9 cellular contexts compared by ENCODE assay signal in genomic region chr4:158208931-158209640, GRCh38. TPM values are rescaled to one million over a fixed set of nuclear protein-coding genes. Genes with fewer than 3 reads are reported as not detected.
A peak's percentile ranks its signal among the peaks of the same experiment; 100 is the strongest.
DNase-seq lines count a peak whose midpoint lies in the region; ATAC-seq and TF ChIP-seq lines count a peak whose summit lies in the region.
"Had no signal": no experiment of that assay in that cellular context is flagged by ENCODE, and none has a peak within 500 bp of the region (broad histone marks: within the 10 kb centered on the region; RNA-seq: fewer than 3 reads in every experiment).

No MANE protein-coding gene starts in this region.

- H3K36me3 Mint-ChIP-seq in stimulated activated memory B cell treated with anti-CD40 and anti-IgM and Interleukin-4, amounts not matched to agents 10 μg/mL and 1 μg/mL and 100 μg/mL, for 72 hours = no peaks in the 10 kb centered on the region

- no peaks in the 10 kb centered on the region for H3K9me3 ChIP-seq in colonic mucosa

- H3K9ac ChIP-seq in colonic mucosa (ENCODE audit: low read depth in 2 of 2, low read length in 2 of 2) = no peak overlapping the region

- TF ChIP-seq CTCF in colonic mucosa (IDR thresholded peaks at IDR 0.05) = no peak

- intact Hi-C loops in colonic mucosa (cut with DNase I) = no loop called here
- intact Hi-C loops in posterior cingulate gyrus (cut with DNase I) = no loop called here

- DNase-seq in colonic mucosa (no peak), germinal center (ENCODE audit: low spot score) (no peak), NCI-H1417 (lab: John Stamatoyannopoulos, UW) (no peak), posterior cingulate gyrus (no peak)
- no peak for DNase-seq in activated T-cell treated with anti-CD3 and anti-CD28 coated beads, Interleukin-2, amount 50 U/mL, for 48 hours
- DNase-seq: H9 had no signal

- no peaks in the 10 kb centered on the region for H3K4me1 Mint-ChIP-seq in stimulated activated memory B cell treated with anti-CD40 and anti-IgM and Interleukin-4, amounts not matched to agents 10 μg/mL and 1 μg/mL and 100 μg/mL, for 72 hours

- H3K27ac ChIP-seq in colonic mucosa = peak overlapping the region; percentile 70

- H3K4me3 ChIP-seq in colonic mucosa = no peak overlapping the region

- peaks cover 5% of the 10 kb centered on the region for H3K27me3 Mint-ChIP-seq in stimulated activated memory B cell treated with anti-CD40 and anti-IgM and Interleukin-4, amounts not matched to agents 10 μg/mL and 1 μg/mL and 100 μg/mL, for 72 hours

- H3K27ac Mint-ChIP-seq in stimulated activated memory B cell treated with anti-CD40 and anti-IgM and Interleukin-4, amounts not matched to agents 10 μg/mL and 1 μg/mL and 100 μg/mL, for 72 hours = no peak overlapping the region

- H3K9me3 Mint-ChIP-seq in stimulated activated memory B cell treated with anti-CD40 and anti-IgM and Interleukin-4, amounts not matched to agents 10 μg/mL and 1 μg/mL and 100 μg/mL, for 72 hours = peaks cover 6% of the 10 kb centered on the region

- no peaks in the 10 kb centered on the region for H3K27me3 ChIP-seq in colonic mucosa

- H3K4me3 Mint-ChIP-seq in stimulated activated memory B cell treated with anti-CD40 and anti-IgM and Interleukin-4, amounts not matched to agents 10 μg/mL and 1 μg/mL and 100 μg/mL, for 72 hours = no peak overlapping the region

- no peaks in the 10 kb centered on the region for H3K36me3 ChIP-seq in colonic mucosa

- peak; percentile 45 for ATAC-seq in GM19438 (IDR thresholded peaks at IDR 0.05; ENCODE audit: low read depth, unreplicated experiment)
- peak; percentile 69 for ATAC-seq in HG03342 (IDR thresholded peaks at IDR 0.05; ENCODE audit: unreplicated experiment)
- ATAC-seq in stimulated activated memory B cell treated with anti-CD40 and anti-IgM and Interleukin-4, amounts not matched to agents 10 μg/mL and 1 μg/mL and 100 μg/mL, for 72 hours = peak; percentile 62

- H3K4me1 ChIP-seq in colonic mucosa = peaks cover 4% of the 10 kb centered on the region

RNA-seq across cellular contexts. Expression of gene TMEM144, which starts 1.2 kb away (rescaled TPM):
- total RNA-seq in colonic mucosa = 10 to 100 TPM; 18.3 to 28.6 TPM

RNA-seq across cellular contexts. Expression of gene GASK1B, which starts 36.3 kb away (rescaled TPM):
- 10 to 100 TPM; 13.6 to 18.0 TPM for total RNA-seq in colonic mucosa
- total RNA-seq: H9 had no signal
